In the genomic region with DNA sequence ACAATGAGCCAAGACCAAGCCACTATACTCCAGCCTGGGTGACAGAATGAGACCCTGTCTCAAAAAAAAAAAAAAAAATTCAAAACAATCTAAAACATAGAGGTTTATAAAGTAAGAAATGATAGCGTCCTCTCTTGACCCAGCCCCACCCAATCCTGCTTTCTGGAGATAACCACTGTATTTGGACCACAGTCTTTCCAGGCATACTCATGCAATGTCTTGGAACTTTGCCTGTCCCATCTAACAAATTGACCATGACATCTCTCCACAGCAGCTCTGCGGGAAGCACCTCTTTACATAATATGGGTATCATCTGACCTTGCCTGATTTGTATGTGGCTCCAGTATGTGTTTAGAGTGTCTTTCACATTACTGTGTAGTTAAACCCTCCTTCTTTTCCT, we compare ENCODE assay signal across 17 cellular contexts. TPM values are rescaled to one million over a fixed set of nuclear protein-coding genes. Genes with fewer than 3 reads are reported as not detected.
A peak's percentile ranks its signal among the peaks of the same experiment; 100 is the strongest.
DNase-seq lines count a peak whose midpoint lies in the region; ATAC-seq, FAIRE-seq and TF ChIP-seq lines count a peak whose summit lies in the region.
"Had no signal": no experiment of that assay in that cellular context is flagged by ENCODE, and none has a peak within 500 bp of the region (broad histone marks: within the 10 kb centered on the region; RNA-seq: fewer than 3 reads in every experiment).

No MANE protein-coding gene starts in this region.

- TF ChIP-seq POLR2A in heart left ventricle (IDR thresholded peaks at IDR 0.05) (no peak), K562 (conservative IDR thresholded peaks at IDR 0.05) (no peak)

- H3K27me3 Mint-ChIP-seq in glutamatergic neuron (ENCODE audit: unreplicated experiment) (no peaks in the 10 kb centered on the region), osteocyte (ENCODE audit: unreplicated experiment) (peaks cover 22% of the 10 kb centered on the region)
- H3K27me3 Mint-ChIP-seq: activated T-cell treated with anti-CD3 and anti-CD28 coated beads, Interleukin-2, amount 50 U/mL, for 24 hours had no signal

- H3K4me1 ChIP-seq in heart left ventricle (peaks cover 0 to 21% (median 0%) of the 10 kb centered on the region in 12 donors), K562 (replicated peaks in 1 of 2; ENCODE audit: control insufficient read depth in 2 of 2, insufficient read depth in 2 of 2, low read length in 2 of 2) (peaks cover 16 to 20% of the 10 kb centered on the region in 2 experiments; a peak in 4 of 5 replicates)

- no peak overlapping the region for H3K9ac ChIP-seq in K562 (ENCODE audit: insufficient read depth in 1 of 2, low read depth in 2 of 2, low read length in 2 of 2)

- in situ Hi-C loops in K562 (cut with MboI) = no loop called here

- H3K27me3 ChIP-seq in heart left ventricle (no peaks in the 10 kb centered on the region), K562 (ENCODE audit: control insufficient read depth in 2 of 2, insufficient read depth in 2 of 2, low read length in 2 of 2) (no peaks in the 10 kb centered on the region)
- H3K27me3 ChIP-seq: transverse colon had no signal

- H4K20me1 ChIP-seq in K562 (replicated peaks; ENCODE audit: control insufficient read depth, insufficient read depth, low read length) = no peaks in the 10 kb centered on the region

- H3K36me3 Mint-ChIP-seq in glutamatergic neuron (ENCODE audit: unreplicated experiment) (no peaks in the 10 kb centered on the region), osteocyte (ENCODE audit: unreplicated experiment) (no peaks in the 10 kb centered on the region)

- H3K9me1 ChIP-seq in K562 (ENCODE audit: control insufficient read depth, insufficient read depth, low read length) = no peaks in the 10 kb centered on the region

- peak; percentile 86 for TF ChIP-seq EP300 in K562 (IDR thresholded peaks at IDR 0.05; ENCODE audit: low read length)

- WGBS in heart left ventricle, 4 donors = 57 to 77% (median 59%) methylated on average over 2 of the region's 2 CpGs
- 0% methylated on average over 2 of the region's 2 CpGs for WGBS in K562 (ENCODE audit: insufficient coverage, low coverage, missing lambda C conversion rate)

- H3K27ac ChIP-seq in heart left ventricle = no peak overlapping the region
- no peak overlapping the region for H3K27ac ChIP-seq in K562 (ENCODE audit: extremely low read depth, low read depth, low read length)
- H3K27ac ChIP-seq: transverse colon had no signal

- no peaks in the 10 kb centered on the region for H3K9me3 ChIP-seq in heart left ventricle
- H3K9me3 ChIP-seq in K562 (replicated peaks; ENCODE audit: control insufficient read depth, insufficient read depth, low read depth, low read length) = no peaks in the 10 kb centered on the region
- H3K9me3 ChIP-seq: transverse colon had no signal

- H3K27ac Mint-ChIP-seq in glutamatergic neuron (ENCODE audit: unreplicated experiment) (no peak overlapping the region), osteocyte (ENCODE audit: unreplicated experiment) (no peak overlapping the region)
- H3K27ac Mint-ChIP-seq: activated T-cell treated with anti-CD3 and anti-CD28 coated beads, Interleukin-2, amount 50 U/mL, for 24 hours; H9 had no signal

- H3K79me2 ChIP-seq in K562 (ENCODE audit: control insufficient read depth, insufficient read depth, low read length) = no peaks in the 10 kb centered on the region

- H2AFZ ChIP-seq in K562 (ENCODE audit: low read depth, low read length) = no peak overlapping the region

- peak; percentile 27 for ATAC-seq in Right ventricle myocardium superior (ENCODE audit: poor library complexity)
- ATAC-seq in heart left ventricle = no peak
- ATAC-seq in K562 = peak; percentile 80
- no peak for ATAC-seq in HG02571 (IDR thresholded peaks at IDR 0.05; ENCODE audit: unreplicated experiment)
- ATAC-seq: left lobe of liver had no signal

- H3K4me3 Mint-ChIP-seq in glutamatergic neuron (ENCODE audit: unreplicated experiment) (no peak overlapping the region), osteocyte (ENCODE audit: unreplicated experiment) (no peak overlapping the region)
- H3K4me3 Mint-ChIP-seq: activated T-cell treated with anti-CD3 and anti-CD28 coated beads, Interleukin-2, amount 50 U/mL, for 24 hours; H9 had no signal

- intact Hi-C loops in Right ventricle myocardium superior (cut with DNase I) (no loop called here), heart left ventricle (cut with DNase I) (no loop called here), K562 (cut with micrococcal nuclease) (loop anchor here (5.0 kb wide), 1 partner anchor 41 kb away; no protein-coding TSS in a partner anchor)

- H3K36me3 ChIP-seq in heart left ventricle (no peaks in the 10 kb centered on the region), K562 (ENCODE audit: control insufficient read depth, insufficient read depth, low read length) (no peaks in the 10 kb centered on the region)
- H3K36me3 ChIP-seq: transverse colon had no signal

- peak; percentile 86 for FAIRE-seq in K562 (lab: Jason Lieb, UNC)
- FAIRE-seq: TTC549 had no signal

- DNase-seq in Right ventricle myocardium superior (no peak), heart left ventricle (no peak), NCI-H526 treated with DMSO at 0.1 percent for 48 hours (lab: John Stamatoyannopoulos, UW) (peak; percentile 26), K562 (ENCODE audit: extremely low read depth in 1 of 4, low spot score in 3 of 4) (peak; percentile 55 to 83 (median 64)), glutamatergic neuron (no peak), osteocyte (ENCODE audit: extremely low spot score, unreplicated experiment) (no peak), DMS153 treated with DMSO at 0.1 percent for 48 hours (lab: John Stamatoyannopoulos, UW; ENCODE audit: unreplicated experiment) (no peak)
- DNase-seq: activated T-cell treated with anti-CD3 and anti-CD28 coated beads, Interleukin-2, amount 50 U/mL, for 24 hours; effector memory CD4-positive, alpha-beta T cell; H9; Karpas-422; NCI-H446; stimulated activated naive CD4-positive, alpha-beta T cell treated with Interleukin-2 at 50 U/mL for 16 hours; transverse colon had no signal

- H3K4me1 Mint-ChIP-seq in glutamatergic neuron (ENCODE audit: low read depth, unreplicated experiment) (peaks cover 2% of the 10 kb centered on the region), osteocyte (ENCODE audit: unreplicated experiment) (peaks cover 9% of the 10 kb centered on the region)

- BruUV-seq in K562 (replicated peaks; lab: Mats Ljungman, UMichigan) = no TSS peak

- CTCF ChIA-PET in K562 (lab: Yijun Ruan, JAX; ENCODE audit: low intra/inter-chr PET ratio) = no interaction called here

- no peak for TF ChIP-seq CTCF in heart left ventricle (IDR thresholded peaks at IDR 0.05)
- TF ChIP-seq CTCF in K562 (IDR thresholded peaks at IDR 0.05 in 2 of 3, conservative IDR thresholded peaks at IDR 0.05 in 1 of 3; ENCODE audit: insufficient read depth in 2 of 3, low read depth in 1 of 3, low read length in 3 of 3) = no peak
- TF ChIP-seq CTCF in glutamatergic neuron (IDR thresholded peaks at IDR 0.05; ENCODE audit: partially characterized antibody, unreplicated experiment) = no peak
- no peak for TF ChIP-seq CTCF in osteocyte (IDR thresholded peaks at IDR 0.05)

- H3K4me2 ChIP-seq in K562 (ENCODE audit: insufficient read depth, low read length) = no peak overlapping the region

- TF ChIP-seq RAD21 in K562 (CRISPR knock-in tag; conservative IDR thresholded peaks at IDR 0.05 in 1 of 2, IDR thresholded peaks at IDR 0.05 in 1 of 2) = no peak

- H3K9me3 Mint-ChIP-seq in glutamatergic neuron (ENCODE audit: unreplicated experiment) = no peaks in the 10 kb centered on the region
- no peaks in the 10 kb centered on the region for H3K9me3 Mint-ChIP-seq in osteocyte (ENCODE audit: unreplicated experiment)
- H3K9me3 Mint-ChIP-seq: activated T-cell treated with anti-CD3 and anti-CD28 coated beads, Interleukin-2, amount 50 U/mL, for 24 hours; H9 had no signal

- H3K4me3 ChIP-seq in heart left ventricle (no peak overlapping the region), K562 (no peak overlapping the region)
- H3K4me3 ChIP-seq: transverse colon had no signal

- POLR2A ChIA-PET in K562 (lab: Yijun Ruan, JAX) = interaction anchor here (3.2 kb wide), 1 partner anchor 10 kb away, joined by 16 read pairs; a partner anchor contains a TSS

TF ChIP-seq in K562, 482 proteins besides CTCF, POLR2A, EP300 and RAD21 (continues in another document):
- 0 out of 2 replicates have a peak, but pooled peaks have one; percentile 8 for TF ChIP-seq NFE2 (IDR thresholded peaks at IDR 0.05; ENCODE audit: low read depth)
- no peak for TF ChIP-seq NFIX (CRISPR knock-in tag; IDR thresholded peaks at IDR 0.05; ENCODE audit: low read depth)
- TF ChIP-seq, protein P1, sequence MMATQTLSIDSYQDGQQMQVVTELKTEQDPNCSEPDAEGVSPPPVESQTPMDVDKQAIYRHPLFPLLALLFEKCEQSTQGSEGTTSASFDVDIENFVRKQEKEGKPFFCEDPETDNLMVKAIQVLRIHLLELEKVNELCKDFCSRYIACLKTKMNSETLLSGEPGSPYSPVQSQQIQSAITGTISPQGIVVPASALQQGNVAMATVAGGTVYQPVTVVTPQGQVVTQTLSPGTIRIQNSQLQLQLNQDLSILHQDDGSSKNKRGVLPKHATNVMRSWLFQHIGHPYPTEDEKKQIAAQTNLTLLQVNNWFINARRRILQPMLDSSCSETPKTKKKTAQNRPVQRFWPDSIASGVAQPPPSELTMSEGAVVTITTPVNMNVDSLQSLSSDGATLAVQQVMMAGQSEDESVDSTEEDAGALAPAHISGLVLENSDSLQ (IDR thresholded peaks at IDR 0.05) = peak; percentile 49; the same call in 1 of the 2 replicates

RNA-seq across cellular contexts. Expression of a gene that starts 9.1 kb away (rescaled TPM):
- total RNA-seq in Right ventricle myocardium superior (7.4 TPM), heart left ventricle (1 to 10 TPM in 8 of 9 donors, under 1 TPM in 1; 0.94 to 7.1 (median 4.5) TPM), K562 (2014; rRNA removed) (3.7 and 3.8 TPM in 2 replicates), K562 (2014; rRNA removed; fragmentation: Illumina TruSeq; extraction: Trizol) (6.9 and 7.9 TPM in 2 replicates), K562 (2015; rRNA removed; fragmentation: Illumina TruSeq; extraction: Trizol) (7.4 and 8.2 TPM in 2 replicates), K562 (2021) (5.9 and 7.3 TPM in 2 replicates), glutamatergic neuron (ENCODE audit: unreplicated experiment) (4.0 TPM), osteocyte (3.6 and 4.1 TPM in 2 replicates)
- polyA plus RNA-seq in heart left ventricle (1 to 10 TPM; 6.1 to 6.6 TPM), K562 (2011; rRNA removed) (12.1 and 13.9 TPM in 2 replicates), K562 (2014; fragmentation: Illumina TruSeq; extraction: Trizol) (6.2 and 7.6 TPM in 2 replicates), K562 (2014; fragmentation: Nextera tagmentation; extraction: Ambion mirVana) (10 to 100 TPM; 20.7 to 21.6 TPM), K562 (2014; rRNA removed) (7.3 and 8.4 TPM in 2 replicates)
- total RNA-seq in K562 (2011; cell fraction: chromatin; rRNA removed; ENCODE audit: low replicate concordance) = 5.6 and 11.8 TPM in 2 replicates
- 4.9 and 9.7 TPM in 2 replicates for total RNA-seq in K562 (2011; cell fraction: nucleolus; rRNA removed)
- 9.7 and 12.2 TPM in 2 replicates for total RNA-seq in K562 (2011; cell fraction: nucleoplasm; rRNA removed)
- 8.1 and 13.8 TPM in 2 replicates for polyA plus RNA-seq in K562 (2011; cell fraction: cytosol; rRNA removed)
- polyA plus RNA-seq in K562 (2011; cell fraction: nucleus; rRNA removed) = 3.7 and 7.9 TPM in 2 replicates
- polyA plus RNA-seq in K562 (2012) = 8.9 and 9.1 TPM in 2 replicates
- 4.9 and 5.3 TPM in 2 replicates for polyA minus RNA-seq in K562 (2011; rRNA and poly(A)+ RNA removed)
- 1.2 and 1.5 TPM in 2 replicates for polyA minus RNA-seq in K562 (2011; cell fraction: cytosol; rRNA and poly(A)+ RNA removed)
- polyA minus RNA-seq in K562 (2011; cell fraction: nucleus; rRNA and poly(A)+ RNA removed) = 3.6 and 8.0 TPM in 2 replicates

Comparison
In these comparisons a context has a peak if more than half of its experiments do, and no peak if none do; other contexts are left out.
1. ATAC-seq: peak in Right ventricle myocardium superior (single experiment) and K562 (single experiment); none in heart left ventricle (0 of 4) and HG02571 (single experiment).
2. DNase-seq: peak in NCI-H526 treated with DMSO at 0.1 percent for 48 hours (single experiment) and K562 (4 of 4); none in Right ventricle myocardium superior (single experiment), heart left ventricle (0 of 5), glutamatergic neuron (single experiment), osteocyte (single experiment) and DMS153 treated with DMSO at 0.1 percent for 48 hours (single experiment).